In genomic region chr15:92880796-92881569, GRCh38 we compare ENCODE assay signal across 1 cellular context.
TF ChIP-seq lines count a peak whose summit lies in the region.

No MANE protein-coding gene starts in this region.

TF ChIP-seq in IMR-90, 13 proteins besides CTCF, POLR2A, EP300 and RAD21 (continued from another document):
- TF ChIP-seq FOS (IDR thresholded peaks at IDR 0.05; ENCODE audit: low read depth, low read length) (no peak), RCOR1 (IDR thresholded peaks at IDR 0.05; ENCODE audit: insufficient replicate concordance, low read length) (no peak), MAZ (IDR thresholded peaks at IDR 0.05; ENCODE audit: borderline replicate concordance, low read depth, low read length) (no peak), RFX5 (IDR thresholded peaks at IDR 0.05; ENCODE audit: low read depth, low read length) (no peak), BHLHE40 (IDR thresholded peaks at IDR 0.05; ENCODE audit: low read depth, low read length) (no peak), CEBPB (IDR thresholded peaks at IDR 0.05; ENCODE audit: low read depth, low read length) (no peak), NFE2L2 (IDR thresholded peaks at IDR 0.05; ENCODE audit: low read depth, low read length) (no peak), SMC3 (IDR thresholded peaks at IDR 0.05; ENCODE audit: low read depth, low read length) (no peak), CHD1 (IDR thresholded peaks at IDR 0.05; ENCODE audit: low read depth, low read length) (no peak), MAFK (IDR thresholded peaks at IDR 0.05; ENCODE audit: low read depth, low read length) (no peak), MXI1 (IDR thresholded peaks at IDR 0.05; ENCODE audit: borderline replicate concordance, low read depth, low read length) (no peak), USF2 (IDR thresholded peaks at IDR 0.05; ENCODE audit: low read depth, low read length) (no peak)
